Comparison of ENCODE assay signal across 24 cellular contexts in genomic region chr4:175927121-175927520, GRCh38.
A peak's percentile ranks its signal among the peaks of the same experiment; 100 is the strongest.
DNase-seq lines count a peak whose midpoint lies in the region; ATAC-seq, FAIRE-seq and TF ChIP-seq lines count a peak whose summit lies in the region.
"Had no signal": no experiment of that assay in that cellular context is flagged by ENCODE, and none has a peak within 500 bp of the region (broad histone marks: within the 10 kb centered on the region; RNA-seq: fewer than 3 reads in every experiment).

No MANE protein-coding gene starts in this region.

- no peaks in the 10 kb centered on the region for H3K36me3 ChIP-seq in small intestine (ENCODE audit: control insufficient read depth in 2 of 2, insufficient read depth in 2 of 2, low read length in 2 of 2)
- H3K36me3 ChIP-seq: ascending aorta, HAP-1, neutrophil, uterus had no signal

- 84 to 90% (median 87%) methylated on average over 5 of the region's 5 CpGs for WGBS in small intestine, 3 donors

- H3K27me3 ChIP-seq in small intestine (ENCODE audit: control insufficient read depth in 2 of 2, insufficient read depth in 2 of 2, low read length in 2 of 2), result no peaks in the 10 kb centered on the region
- H3K27me3 ChIP-seq: ascending aorta, neutrophil, uterus had no signal

- no peaks in the 10 kb centered on the region for H3K9me3 ChIP-seq in small intestine (ENCODE audit: control insufficient read depth, low read depth)
- H3K9me3 ChIP-seq: ascending aorta, HAP-1, neutrophil, uterus had no signal

- no peaks in the 10 kb centered on the region for H3K4me1 ChIP-seq in small intestine (ENCODE audit: control insufficient read depth in 2 of 2, insufficient read depth in 1 of 2, low read depth in 1 of 2, low read length in 1 of 2)
- H3K4me1 ChIP-seq: ascending aorta, uterus had no signal

- H3K27ac ChIP-seq in small intestine (ENCODE audit: low read depth in 1 of 2, low read length in 1 of 2), result no peak overlapping the region
- H3K27ac ChIP-seq: ascending aorta, neutrophil, uterus had no signal

- H3K36me3 Mint-ChIP-seq in activated T-cell treated with anti-CD3 and anti-CD28 coated beads, Interleukin-2, amount 50 U/mL, for 4 hours (ENCODE audit: insufficient read depth), result no peaks in the 10 kb centered on the region

- ATAC-seq in GM19463 (IDR thresholded peaks at IDR 0.05; ENCODE audit: unreplicated experiment) (peak; percentile 66), HG03558 (IDR thresholded peaks at IDR 0.05; ENCODE audit: extremely low read depth, unreplicated experiment) (peak; percentile 50)
- no peak for ATAC-seq in activated T-cell treated with anti-CD3 and anti-CD28 coated beads, Interleukin-2, amount 50 U/mL, for 4 hours
- ATAC-seq: right cardiac atrium had no signal

- no peak overlapping the region for H3K4me3 ChIP-seq in epithelial cell of esophagus (ENCODE audit: low read length)
- H3K4me3 ChIP-seq in small intestine (ENCODE audit: low read depth in 1 of 2, low read length in 2 of 2), result no peak overlapping the region
- H3K4me3 ChIP-seq: ascending aorta, HAP-1, uterus had no signal

- TF ChIP-seq CTCF in epithelial cell of esophagus (IDR thresholded peaks at IDR 0.05; ENCODE audit: insufficient read depth, low read depth, low read length, missing control alignments), result no peak

- DNase-seq in ELR (ENCODE audit: low read depth) (peak; percentile 9), epithelial cell of esophagus (ENCODE audit: low read depth) (peak; percentile 75), SHP77 treated with DMSO at 0.1 percent for 48 hours (lab: John Stamatoyannopoulos, UW) (no peak), small intestine (no peak), dermis blood vessel endothelial cell (no peak)
- no peak for DNase-seq in activated T-cell treated with anti-CD3 and anti-CD28 coated beads, Interleukin-2, amount 50 U/mL, for 4 hours
- DNase-seq: activated B cell treated with CpG ODN at 0.5 μM for 24 hours; C1 segment of cervical spinal cord; DMS 273 treated with DMSO at 0.1 percent for 48 hours; hippocampal formation; Karpas-422; midbrain; NCI-H1436; NCI-H345; SHP77; stimulated activated CD4-positive, alpha-beta T cell treated with anti-CD3 and anti-CD28 coated beads, Interleukin-1b, Interleukin-23, amount 100 ng/mL, for 48 hours; uterus had no signal

- no peaks in the 10 kb centered on the region for H3K27me3 Mint-ChIP-seq in activated T-cell treated with anti-CD3 and anti-CD28 coated beads, Interleukin-2, amount 50 U/mL, for 4 hours (ENCODE audit: low read depth)
- H3K27me3 Mint-ChIP-seq: activated B cell treated with CpG ODN at 0.5 μM for 24 hours had no signal

- FAIRE-seq in small intestine (lab: Jason Lieb, UNC), result no peak

- no peaks in the 10 kb centered on the region for H3K9me3 Mint-ChIP-seq in activated T-cell treated with anti-CD3 and anti-CD28 coated beads, Interleukin-2, amount 50 U/mL, for 4 hours
- H3K9me3 Mint-ChIP-seq: activated B cell treated with CpG ODN at 0.5 μM for 24 hours; T-helper 1 cell treated with Interleukin-12 subunit alpha and Interleukin-12 subunit beta and Interleukin-4 antibody, amounts not matched to agents 30 μg/mL and 1 μg/mL, for 36 hours had no signal

- H3K4me1 Mint-ChIP-seq in activated T-cell treated with anti-CD3 and anti-CD28 coated beads, Interleukin-2, amount 50 U/mL, for 4 hours (ENCODE audit: low read depth), result no peaks in the 10 kb centered on the region
- H3K4me1 Mint-ChIP-seq: activated B cell treated with CpG ODN at 0.5 μM for 24 hours had no signal

- no peak overlapping the region for H3K4me3 Mint-ChIP-seq in activated T-cell treated with anti-CD3 and anti-CD28 coated beads, Interleukin-2, amount 50 U/mL, for 4 hours
- H3K4me3 Mint-ChIP-seq: activated B cell treated with CpG ODN at 0.5 μM for 24 hours; T-helper 1 cell treated with Interleukin-12 subunit alpha and Interleukin-12 subunit beta and Interleukin-4 antibody, amounts not matched to agents 30 μg/mL and 1 μg/mL, for 36 hours had no signal

Comparison
In these comparisons a context has a peak if more than half of its experiments do, and no peak if none do; other contexts are left out.
1. DNase-seq: peak in ELR (single experiment) and epithelial cell of esophagus (single experiment); none in activated T-cell treated with anti-CD3 and anti-CD28 coated beads, Interleukin-2, amount 50 U/mL, for 4 hours (single experiment), SHP77 treated with DMSO at 0.1 percent for 48 hours (single experiment), small intestine (single experiment) and dermis blood vessel endothelial cell (single experiment).
2. ATAC-seq: peak in GM19463 (single experiment) and HG03558 (single experiment); none in activated T-cell treated with anti-CD3 and anti-CD28 coated beads, Interleukin-2, amount 50 U/mL, for 4 hours (0 of 2).